27 cellular contexts compared by ENCODE assay signal in the genomic region with DNA sequence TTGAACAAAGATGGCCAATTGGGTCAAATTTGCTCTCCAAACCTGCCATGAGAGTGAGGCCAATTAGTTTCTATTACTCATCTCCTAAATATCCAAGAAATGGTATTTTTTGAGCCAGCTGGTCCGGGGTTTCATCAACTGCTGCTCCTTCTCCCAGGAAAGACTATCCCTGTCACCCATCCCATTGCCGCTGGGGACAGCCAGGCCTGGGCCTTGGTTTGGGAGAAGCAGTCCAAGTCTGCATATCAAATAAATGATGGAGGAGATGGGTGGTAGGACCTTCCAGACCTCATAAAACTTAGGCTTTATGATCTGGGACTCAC.
"Had no signal": no experiment of that assay in that cellular context is flagged by ENCODE, and none has a peak within 500 bp of the region (broad histone marks: within the 10 kb centered on the region; RNA-seq: fewer than 3 reads in every experiment).

No MANE protein-coding gene starts in this region.

- H3K27ac Mint-ChIP-seq: mesothelial cell of epicardium; nephron; stimulated activated memory B cell treated with anti-CD40 and anti-IgM and Interleukin-4, amounts not matched to agents 10 μg/mL and 1 μg/mL and 100 μg/mL, for 72 hours; stimulated activated naive CD8-positive, alpha-beta T cell treated with anti-CD3 and anti-CD28 coated beads, Interleukin-15, amount 100 ng/mL, for 72 hours had no signal

- H3K4me3 Mint-ChIP-seq: mesothelial cell of epicardium; nephron; neural crest cell; stimulated activated memory B cell treated with anti-CD40 and anti-IgM and Interleukin-4, amounts not matched to agents 10 μg/mL and 1 μg/mL and 100 μg/mL, for 72 hours; stimulated activated naive CD8-positive, alpha-beta T cell treated with anti-CD3 and anti-CD28 coated beads, Interleukin-15, amount 100 ng/mL, for 72 hours had no signal

- H3K4me1 Mint-ChIP-seq: mesothelial cell of epicardium; naive B cell; nephron; neural crest cell; stimulated activated memory B cell treated with anti-CD40 and anti-IgM and Interleukin-4, amounts not matched to agents 10 μg/mL and 1 μg/mL and 100 μg/mL, for 72 hours; stimulated activated naive CD8-positive, alpha-beta T cell treated with anti-CD3 and anti-CD28 coated beads, Interleukin-15, amount 100 ng/mL, for 72 hours had no signal

- H3K9me3 ChIP-seq: left ventricle myocardium inferior, pancreas, prostate gland, sigmoid colon, testis, thyroid gland, transverse colon, upper lobe of left lung, vagina had no signal

- ATAC-seq: pancreas; stimulated activated memory B cell treated with anti-CD40 and anti-IgM and Interleukin-4, amounts not matched to agents 10 μg/mL and 1 μg/mL and 100 μg/mL, for 72 hours; stimulated activated naive CD8-positive, alpha-beta T cell treated with anti-CD3 and anti-CD28 coated beads, Interleukin-15, amount 100 ng/mL, for 72 hours had no signal

- H3K27ac ChIP-seq: left ventricle myocardium inferior, pancreas, prostate gland, sigmoid colon, testis, thyroid gland, transverse colon, upper lobe of left lung, vagina had no signal

- DNase-seq: islet precursor cell; left ventricle myocardium inferior; mesendoderm; naive B cell; nucleus accumbens; pancreas; posterior cingulate gyrus; retina; right cardiac atrium; sigmoid colon; stimulated activated CD4-positive, alpha-beta T cell treated with anti-CD3 and anti-CD28 coated beads, Interleukin-1b, Interleukin-23, amount 100 ng/mL, for 48 hours; stimulated activated CD4-positive, alpha-beta T cell treated with anti-CD3 and anti-CD28 coated beads, Interleukin-2, amount 100 ng/mL, for 48 hours; stimulated activated CD4-positive, alpha-beta T cell treated with anti-CD3 and anti-CD28 coated beads, Interleukin-4, amount 100 ng/mL, for 4 hours; stimulated activated CD8-positive, alpha-beta memory T cell treated with anti-CD3 and anti-CD28 coated beads, Interleukin-4, amount 100 ng/mL, for 48 hours; stimulated activated naive CD4-positive, alpha-beta T cell treated with Interleukin-2 at 50 U/mL for 16 hours; stimulated activated naive CD8-positive, alpha-beta T cell treated with anti-CD3 and anti-CD28 coated beads, Interleukin-15, amount 100 ng/mL, for 72 hours; substantia nigra; testis; thyroid gland; transverse colon had no signal

- H3K36me3 Mint-ChIP-seq: mesothelial cell of epicardium; naive B cell; stimulated activated memory B cell treated with anti-CD40 and anti-IgM and Interleukin-4, amounts not matched to agents 10 μg/mL and 1 μg/mL and 100 μg/mL, for 72 hours had no signal
